23 cellular contexts compared by ENCODE assay signal in genomic region chr12:116116650-116117424, GRCh38.
A peak's percentile ranks its signal among the peaks of the same experiment; 100 is the strongest.
DNase-seq lines count a peak whose midpoint lies in the region; ATAC-seq and TF ChIP-seq lines count a peak whose summit lies in the region.
"Had no signal": no experiment of that assay in that cellular context is flagged by ENCODE, and none has a peak within 500 bp of the region (broad histone marks: within the 10 kb centered on the region; RNA-seq: fewer than 3 reads in every experiment).

No MANE protein-coding gene starts in this region.

- DNase-seq in activated T-cell treated with anti-CD3 and anti-CD28 coated beads, Interleukin-2, amount 50 U/mL, for 24 hours, result no peak
- DNase-seq in activated T-cell treated with anti-CD3 and anti-CD28 coated beads, Interleukin-2, amount 50 U/mL, for 1 hour, result no peak
- DNase-seq in HCEC 1CT, result peak; percentile 19
- DNase-seq in NCI-H69 (lab: John Stamatoyannopoulos, UW), result peak; percentile 80
- DNase-seq in foreskin keratinocyte, result no peak
- no peak for DNase-seq in HuH-7.5 (ENCODE audit: low spot score)
- DNase-seq in stimulated activated CD4-positive, alpha-beta T cell treated with anti-CD3 and anti-CD28 coated beads, Interleukin-12 subunit alpha, Interleukin-12 subunit beta, amount 100 ng/mL, for 4 hours, result no peak
- DNase-seq in putamen (ENCODE audit: low spot score), result no peak
- DNase-seq: activated CD4-positive, alpha-beta T cell treated with anti-CD3 and anti-CD28 coated beads, Interleukin-2, amount 50 U/mL, for 1 hour; activated naive CD4-positive, alpha-beta T cell treated with anti-CD3 and anti-CD28 coated beads, Interleukin-2, amount 50 U/mL, for 16 hours; activated T-cell treated with anti-CD3 and anti-CD28 coated beads for 4 hours; effector CD8-positive, alpha-beta T cell; esophagus squamous epithelium; KBM-7; kidney glomerular epithelial cell; mesenchymal stem cell; naive B cell; NCI-H526; occipital lobe; PC-9; SIG-M5; stimulated activated CD4-positive, alpha-beta T cell treated with anti-CD3 and anti-CD28 coated beads, Interleukin-4, amount 100 ng/mL, for 1 hour; upper lobe of right lung had no signal

- H3K4me1 ChIP-seq in foreskin keratinocyte, result peaks cover 17% of the 10 kb centered on the region

- H3K4me3 Mint-ChIP-seq in activated T-cell treated with anti-CD3 and anti-CD28 coated beads, Interleukin-2, amount 50 U/mL, for 24 hours, result no peak overlapping the region
- H3K4me3 Mint-ChIP-seq: naive B cell had no signal

- no peaks in the 10 kb centered on the region for H3K9me3 Mint-ChIP-seq in activated T-cell treated with anti-CD3 and anti-CD28 coated beads, Interleukin-2, amount 50 U/mL, for 24 hours
- H3K9me3 Mint-ChIP-seq: naive B cell had no signal

- peak overlapping the region; percentile 50 for H3K27ac Mint-ChIP-seq in activated T-cell treated with anti-CD3 and anti-CD28 coated beads, Interleukin-2, amount 50 U/mL, for 24 hours

- H3K36me3 Mint-ChIP-seq in activated T-cell treated with anti-CD3 and anti-CD28 coated beads, Interleukin-2, amount 50 U/mL, for 24 hours (ENCODE audit: low read depth), result no peaks in the 10 kb centered on the region
- H3K36me3 Mint-ChIP-seq: naive B cell had no signal

- H3K27ac ChIP-seq in foreskin keratinocyte, result no peak overlapping the region
- H3K27ac ChIP-seq: esophagus squamous epithelium, PC-9, upper lobe of right lung had no signal

- no peak for TF ChIP-seq CTCF in foreskin keratinocyte (conservative IDR thresholded peaks at IDR 0.05)

- no peaks in the 10 kb centered on the region for H3K27me3 ChIP-seq in foreskin keratinocyte
- H3K27me3 ChIP-seq: esophagus squamous epithelium, upper lobe of right lung had no signal

- peaks cover 68% of the 10 kb centered on the region for H3K4me1 Mint-ChIP-seq in activated T-cell treated with anti-CD3 and anti-CD28 coated beads, Interleukin-2, amount 50 U/mL, for 24 hours (ENCODE audit: low read depth)

- peak; percentile 80 for ATAC-seq in foreskin keratinocyte
- ATAC-seq: upper lobe of right lung had no signal

- H3K27me3 Mint-ChIP-seq in activated T-cell treated with anti-CD3 and anti-CD28 coated beads, Interleukin-2, amount 50 U/mL, for 24 hours, result no peaks in the 10 kb centered on the region
- H3K27me3 Mint-ChIP-seq: naive B cell had no signal

Comparison
In these comparisons a context has a peak if more than half of its experiments do, and no peak if none do; other contexts are left out.
1. DNase-seq: peak in HCEC 1CT (single experiment) and NCI-H69 (single experiment); none in activated T-cell treated with anti-CD3 and anti-CD28 coated beads, Interleukin-2, amount 50 U/mL, for 24 hours (single experiment), activated T-cell treated with anti-CD3 and anti-CD28 coated beads, Interleukin-2, amount 50 U/mL, for 1 hour (single experiment), foreskin keratinocyte (0 of 2), HuH-7.5 (single experiment), stimulated activated CD4-positive, alpha-beta T cell treated with anti-CD3 and anti-CD28 coated beads, Interleukin-12 subunit alpha, Interleukin-12 subunit beta, amount 100 ng/mL, for 4 hours (single experiment) and putamen (single experiment).